In the genomic region with DNA sequence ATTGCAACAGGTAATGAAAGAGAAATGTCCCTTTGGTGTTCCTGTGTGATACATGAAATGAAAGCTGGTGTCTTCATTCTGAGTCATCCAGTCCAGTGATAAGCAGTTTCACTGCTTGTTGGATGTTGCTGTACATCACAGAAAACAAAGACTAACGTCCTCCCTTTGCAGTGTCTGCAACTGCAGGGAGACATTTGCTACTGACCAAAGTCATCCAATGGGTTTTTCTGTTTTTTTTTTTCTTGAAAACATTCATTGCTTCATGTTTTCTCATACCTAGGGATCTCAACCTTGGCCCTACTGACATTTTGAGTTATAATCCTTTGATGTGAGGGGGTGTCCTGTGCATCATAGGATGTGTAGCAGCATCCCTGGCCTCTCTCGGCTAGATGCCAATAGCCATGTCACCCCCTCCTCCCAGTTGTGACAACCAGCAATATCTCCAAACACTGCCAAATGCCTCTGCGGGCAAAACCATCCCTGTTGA, we compare ENCODE assay signal across 12 cellular contexts.
A peak's percentile ranks its signal among the peaks of the same experiment; 100 is the strongest.
DNase-seq lines count a peak whose midpoint lies in the region; ATAC-seq and TF ChIP-seq lines count a peak whose summit lies in the region.
"Had no signal": no experiment of that assay in that cellular context is flagged by ENCODE, and none has a peak within 500 bp of the region (broad histone marks: within the 10 kb centered on the region; RNA-seq: fewer than 3 reads in every experiment).

No MANE protein-coding gene starts in this region.

- DNase-seq in DMS53 treated with DMSO at 0.1 percent for 48 hours (lab: John Stamatoyannopoulos, UW; ENCODE audit: unreplicated experiment) (peak; percentile 12), RPMI7951 (ENCODE audit: low read depth) (peak; percentile 22), Peyer's patch (no peak), tibial nerve (ENCODE audit: low spot score in 2 of 2) (no peak), omental fat pad (ENCODE audit: low spot score) (no peak)
- DNase-seq in activated CD4-positive, alpha-beta T cell treated with anti-CD3 and anti-CD28 coated beads for 1 hour, result no peak
- DNase-seq: CD8-positive, alpha-beta memory T cell; gastrocnemius medialis; stimulated activated CD8-positive, alpha-beta memory T cell treated with anti-CD3 and anti-CD28 coated beads, Interleukin-4, amount 100 ng/mL, for 48 hours had no signal

- H3K27me3 ChIP-seq in Peyer's patch (no peaks in the 10 kb centered on the region), tibial nerve (no peaks in the 10 kb centered on the region)
- H3K27me3 ChIP-seq: gastrocnemius medialis, SJSA1 had no signal

- H3K4me3 ChIP-seq in Peyer's patch, result no peak overlapping the region
- H3K4me3 ChIP-seq in tibial nerve, result no peak overlapping the region
- H3K4me3 ChIP-seq: gastrocnemius medialis, SJSA1 had no signal

- H3K36me3 ChIP-seq in Peyer's patch (no peaks in the 10 kb centered on the region), tibial nerve (peaks cover 0 to 13% (median 0%) of the 10 kb centered on the region in 3 donors)
- H3K36me3 ChIP-seq: gastrocnemius medialis, SJSA1 had no signal

- peak overlapping the region in 1 of 4 donors; percentile 83 for H3K27ac ChIP-seq in Peyer's patch
- no peak overlapping the region for H3K27ac ChIP-seq in tibial nerve
- H3K27ac ChIP-seq: gastrocnemius medialis, SJSA1 had no signal

- WGBS in tibial nerve, 2 donors, result 87 to 93% methylated on average over 3 of the region's 3 CpGs

- H3K9me3 ChIP-seq in Peyer's patch (no peaks in the 10 kb centered on the region), tibial nerve (no peaks in the 10 kb centered on the region)
- H3K9me3 ChIP-seq: gastrocnemius medialis, SJSA1 had no signal

- H3K4me1 ChIP-seq in Peyer's patch (peaks cover 0 to 29% (median 0%) of the 10 kb centered on the region in 4 donors), tibial nerve (peaks cover 0 to 11% (median 4%) of the 10 kb centered on the region in 4 donors)

- TF ChIP-seq EP300 in tibial nerve (IDR thresholded peaks at IDR 0.05), result no peak

- TF ChIP-seq CTCF in Peyer's patch (IDR thresholded peaks at IDR 0.05) (no peak), tibial nerve (IDR thresholded peaks at IDR 0.05) (no peak), omental fat pad (IDR thresholded peaks at IDR 0.05) (no peak)

- ATAC-seq in GM19351 (IDR thresholded peaks at IDR 0.05; ENCODE audit: unreplicated experiment) (peak; percentile 99), HG02973 (IDR thresholded peaks at IDR 0.05; ENCODE audit: unreplicated experiment) (peak; percentile 99), omental fat pad (ENCODE audit: low FRiP score) (no peak)
- ATAC-seq: gastrocnemius medialis had no signal

- no peak for TF ChIP-seq POLR2A in Peyer's patch (IDR thresholded peaks at IDR 0.05)
- TF ChIP-seq POLR2A in tibial nerve (IDR thresholded peaks at IDR 0.05), result no peak

Comparison
In these comparisons a context has a peak if more than half of its experiments do, and no peak if none do; other contexts are left out.
1. DNase-seq: peak in DMS53 treated with DMSO at 0.1 percent for 48 hours (single experiment) and RPMI7951 (single experiment); none in Peyer's patch (0 of 3), tibial nerve (0 of 2), omental fat pad (single experiment) and activated CD4-positive, alpha-beta T cell treated with anti-CD3 and anti-CD28 coated beads for 1 hour (single experiment).